Comparison of ENCODE assay signal across 8 cellular contexts in the genomic region with DNA sequence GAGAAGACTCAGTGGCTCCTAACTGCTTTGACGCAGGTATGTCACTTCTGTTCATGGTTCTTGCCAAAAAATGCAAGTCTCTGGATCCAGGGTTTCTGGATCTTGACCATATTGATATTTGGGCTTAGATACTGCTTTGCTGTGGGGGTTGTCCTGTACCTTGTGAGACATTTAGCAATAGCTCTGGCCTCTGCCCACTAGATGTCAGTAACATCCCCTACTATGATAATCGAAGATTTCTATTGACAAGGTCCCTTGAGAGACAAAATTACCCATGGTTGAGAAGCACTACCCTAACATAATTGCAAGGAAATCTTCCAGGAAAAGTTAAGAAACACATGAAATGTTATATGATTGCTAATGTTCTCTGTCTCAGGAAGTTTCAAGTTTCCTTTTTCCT.
DNase-seq lines count a peak whose midpoint lies in the region; ATAC-seq and TF ChIP-seq lines count a peak whose summit lies in the region.

No MANE protein-coding gene starts in this region.

- H3K36me3 Mint-ChIP-seq in activated naive CD8-positive, alpha-beta T cell treated with anti-CD3 and anti-CD28 coated beads, Interleukin-2, amount 50 U/mL, for 24 hours (ENCODE audit: low read depth) = no peaks in the 10 kb centered on the region

- CTCF ChIA-PET in AG04450 (lab: Charles Lee) = interaction anchor here (1.4 kb wide), 1 partner anchor 185 kb away, joined by 3 read pairs; no protein-coding TSS in a partner anchor

- H3K27ac ChIP-seq in AG04450 (ENCODE audit: low read depth, low read length) (no peak overlapping the region), coronary artery (no peak overlapping the region)

- no peaks in the 10 kb centered on the region for H3K27me3 ChIP-seq in AG04450 (ENCODE audit: control insufficient read depth, insufficient read depth, low read length)

- POLR2A ChIA-PET in AG04450 (lab: Yijun Ruan, JAX) = no interaction called here

- TF ChIP-seq CTCF in AG04450 (IDR thresholded peaks at IDR 0.05; ENCODE audit: low read depth, low read length) (peak; percentile 42), coronary artery (IDR thresholded peaks at IDR 0.05) (no peak), omental fat pad (IDR thresholded peaks at IDR 0.05) (no peak)

- no peaks in the 10 kb centered on the region for H3K27me3 Mint-ChIP-seq in activated naive CD8-positive, alpha-beta T cell treated with anti-CD3 and anti-CD28 coated beads, Interleukin-2, amount 50 U/mL, for 24 hours

- ATAC-seq in GM18519 (IDR thresholded peaks at IDR 0.05; ENCODE audit: low FRiP score, unreplicated experiment) = peak; percentile 84
- ATAC-seq in HG03342 (IDR thresholded peaks at IDR 0.05; ENCODE audit: unreplicated experiment) = peak; percentile 48
- no peak for ATAC-seq in activated naive CD8-positive, alpha-beta T cell treated with anti-CD3 and anti-CD28 coated beads, Interleukin-2, amount 50 U/mL, for 24 hours
- no peak for ATAC-seq in omental fat pad (ENCODE audit: low FRiP score)

- no peak overlapping the region for H3K27ac Mint-ChIP-seq in activated naive CD8-positive, alpha-beta T cell treated with anti-CD3 and anti-CD28 coated beads, Interleukin-2, amount 50 U/mL, for 24 hours

- no peaks in the 10 kb centered on the region for H3K9me3 ChIP-seq in AG04450 (ENCODE audit: control insufficient read depth, insufficient read depth, low read length)

- no peaks in the 10 kb centered on the region for H3K4me1 Mint-ChIP-seq in activated naive CD8-positive, alpha-beta T cell treated with anti-CD3 and anti-CD28 coated beads, Interleukin-2, amount 50 U/mL, for 24 hours

- H3K4me3 ChIP-seq in AG04450 (ENCODE audit: low read depth, low read length) = no peak overlapping the region
- H3K4me3 ChIP-seq in coronary artery = no peak overlapping the region

- no peak overlapping the region for H3K4me3 Mint-ChIP-seq in activated naive CD8-positive, alpha-beta T cell treated with anti-CD3 and anti-CD28 coated beads, Interleukin-2, amount 50 U/mL, for 24 hours

- DNase-seq in AG04450 (ENCODE audit: low read depth, low spot score) = no peak
- peak; percentile 75 for DNase-seq in SK-MEL-5 (ENCODE audit: low read depth, low spot score)
- peak; percentile 27 for DNase-seq in inferior parietal cortex (ENCODE audit: extremely low spot score)
- no peak for DNase-seq in coronary artery (ENCODE audit: low spot score)
- DNase-seq in activated naive CD8-positive, alpha-beta T cell treated with anti-CD3 and anti-CD28 coated beads, Interleukin-2, amount 50 U/mL, for 24 hours = no peak
- no peak for DNase-seq in omental fat pad (ENCODE audit: low spot score)

- in situ Hi-C loops in SK-MEL-5 (cut with HindIII; ENCODE audit: low pct_unique_long_range_greater_than_20kb, low sequenced_read_pairs) = no loop called here

- no peaks in the 10 kb centered on the region for H3K9me3 Mint-ChIP-seq in activated naive CD8-positive, alpha-beta T cell treated with anti-CD3 and anti-CD28 coated beads, Interleukin-2, amount 50 U/mL, for 24 hours

Comparison
In these comparisons a context has a peak if more than half of its experiments do, and no peak if none do; other contexts are left out.
1. DNase-seq: peak in SK-MEL-5 (single experiment) and inferior parietal cortex (single experiment); none in AG04450 (single experiment), coronary artery (single experiment), activated naive CD8-positive, alpha-beta T cell treated with anti-CD3 and anti-CD28 coated beads, Interleukin-2, amount 50 U/mL, for 24 hours (single experiment) and omental fat pad (single experiment).
2. ATAC-seq: peak in GM18519 (single experiment) and HG03342 (single experiment); none in activated naive CD8-positive, alpha-beta T cell treated with anti-CD3 and anti-CD28 coated beads, Interleukin-2, amount 50 U/mL, for 24 hours (single experiment) and omental fat pad (single experiment).